In genomic region chr6:18567380-18567779, GRCh38 we compare ENCODE assay signal across 29 cellular contexts.
"Had no signal": no experiment of that assay in that cellular context is flagged by ENCODE, and none has a peak within 500 bp of the region (broad histone marks: within the 10 kb centered on the region; RNA-seq: fewer than 3 reads in every experiment).

No MANE protein-coding gene starts in this region.

- H3K4me1 ChIP-seq: esophagus squamous epithelium, gastroesophageal sphincter, heart right ventricle had no signal

- H3K4me3 ChIP-seq: esophagus squamous epithelium, gastroesophageal sphincter, heart right ventricle had no signal

- H3K27me3 ChIP-seq: brain microvascular endothelial cell had no signal

- DNase-seq: activated B cell treated with CpG ODN at 0.5 μM for 24 hours; activated CD4-positive, alpha-beta T cell treated with anti-CD3 and anti-CD28 coated beads for 48 hours; activated CD4-positive, alpha-beta T cell treated with anti-CD3 and anti-CD28 coated beads, Interleukin-2, amount 50 U/mL, for 1 hour; activated CD4-positive, alpha-beta T cell treated with anti-CD3 and anti-CD28 coated beads, Interleukin-2, amount 50 U/mL, for 48 hours; activated CD8-positive, alpha-beta memory T cell treated with anti-CD3 and anti-CD28 coated beads for 24 hours; activated CD8-positive, alpha-beta T cell treated with anti-CD3 and anti-CD28 coated beads for 36 hours; activated effector memory CD4-positive, alpha-beta T cell treated with Interleukin-2 at 50 U/mL for 16 hours; activated gamma-delta T cell treated with Interleukin-2 at 50 U/mL for 16 hours; activated naive CD4-positive, alpha-beta T cell treated with anti-CD3 and anti-CD28 coated beads, Interleukin-2, amount 50 U/mL, for 16 hours; activated naive CD4-positive, alpha-beta T cell treated with Interleukin-2 at 50 U/mL for 16 hours; activated T-cell treated with anti-CD3 and anti-CD28 coated beads, Interleukin-2, amount 50 U/mL, for 4 hours; amniotic stem cell; anterior cingulate cortex; brain microvascular endothelial cell; caudate nucleus; cortex of kidney; dermis blood vessel endothelial cell; effector CD4-positive, alpha-beta T cell; effector memory CD8-positive, alpha-beta T cell; esophagus squamous epithelium; foreskin melanocyte; heart right ventricle; T-helper 17 cell; T1000; WERI-Rb-1 had no signal

- H3K9me3 ChIP-seq: esophagus squamous epithelium had no signal

- H3K36me3 ChIP-seq: brain microvascular endothelial cell, esophagus squamous epithelium, gastroesophageal sphincter, heart right ventricle, WERI-Rb-1 had no signal

- FAIRE-seq: astrocyte, colon had no signal

- H3K27ac ChIP-seq: brain microvascular endothelial cell, epithelial cell of prostate, esophagus squamous epithelium, gastroesophageal sphincter, heart right ventricle, WERI-Rb-1 had no signal
